Comparison of ENCODE assay signal across 13 cellular contexts in genomic region chr3:50250514-50250913, GRCh38. TPM values are rescaled to one million over a fixed set of nuclear protein-coding genes. Genes with fewer than 3 reads are reported as not detected.
DNase-seq lines count a peak whose midpoint lies in the region; ATAC-seq and TF ChIP-seq lines count a peak whose summit lies in the region.
"Had no signal": no experiment of that assay in that cellular context is flagged by ENCODE, and none has a peak within 500 bp of the region (broad histone marks: within the 10 kb centered on the region; RNA-seq: fewer than 3 reads in every experiment).

No MANE protein-coding gene starts in this region.

- H3K27ac Mint-ChIP-seq in activated naive CD4-positive, alpha-beta T cell treated with anti-CD3 and anti-CD28 coated beads for 36 hours = peak overlapping the region; percentile 66
- peak overlapping the region; percentile 52 to 57 for H3K27ac Mint-ChIP-seq in activated naive CD4-positive, alpha-beta T cell treated with anti-CD3 and anti-CD28 coated beads, Interleukin-2, amount 50 U/mL, for 72 hours

- peaks cover 8% of the 10 kb centered on the region for H3K36me3 Mint-ChIP-seq in activated naive CD4-positive, alpha-beta T cell treated with anti-CD3 and anti-CD28 coated beads for 36 hours (ENCODE audit: low read depth)
- peaks cover 0 to 10% of the 10 kb centered on the region in 2 donors for H3K36me3 Mint-ChIP-seq in activated naive CD4-positive, alpha-beta T cell treated with anti-CD3 and anti-CD28 coated beads, Interleukin-2, amount 50 U/mL, for 72 hours

- CTCF ChIA-PET in activated naive CD4-positive, alpha-beta T cell treated with anti-CD3 and anti-CD28 coated beads for 36 hours (lab: Charles Lee) = interaction anchor here (0.9 to 4.9 kb wide), 6 partner anchors 10 to 58 kb away, joined by 3 to 38 read pairs (median 4); no protein-coding TSS in a partner anchor

- no peak overlapping the region for H3K4me3 Mint-ChIP-seq in activated naive CD4-positive, alpha-beta T cell treated with anti-CD3 and anti-CD28 coated beads for 36 hours

- intact Hi-C loops in activated naive CD4-positive, alpha-beta T cell treated with anti-CD3 and anti-CD28 coated beads for 36 hours (cut with micrococcal nuclease) = no loop called here
- intact Hi-C loops in left lung (cut with DNase I) = no loop called here

- no peaks in the 10 kb centered on the region for H3K27me3 Mint-ChIP-seq in activated naive CD4-positive, alpha-beta T cell treated with anti-CD3 and anti-CD28 coated beads for 36 hours (ENCODE audit: low read depth)

- no peak for DNase-seq in activated naive CD4-positive, alpha-beta T cell treated with anti-CD3 and anti-CD28 coated beads for 36 hours
- no peak for DNase-seq in activated naive CD4-positive, alpha-beta T cell treated with Interleukin-2 at 50 U/mL for 16 hours
- DNase-seq in activated naive CD4-positive, alpha-beta T cell treated with anti-CD3 and anti-CD28 coated beads, Interleukin-2, amount 50 U/mL, for 72 hours (ENCODE audit: low spot score in 2 of 2) = no peak
- DNase-seq in left lung (no peak), thoracic aorta (ENCODE audit: low spot score) (no peak), foreskin melanocyte (no peak), T-helper 1 cell (no peak)
- DNase-seq: testis, WERI-Rb-1 had no signal

- H3K27me3 ChIP-seq in left lung (no peaks in the 10 kb centered on the region), thoracic aorta (replicated peaks; ENCODE audit: insufficient read depth) (no peaks in the 10 kb centered on the region)
- H3K27me3 ChIP-seq: brain microvascular endothelial cell, testis had no signal

- H3K27ac ChIP-seq in left lung (peak overlapping the region; percentile 33 to 98), thoracic aorta (peak overlapping the region; percentile 71 to 89)
- H3K27ac ChIP-seq: brain microvascular endothelial cell, WERI-Rb-1 had no signal

- H3K4me1 ChIP-seq in left lung (peaks cover 42 to 100% of the 10 kb centered on the region in 2 donors), thoracic aorta (ENCODE audit: control insufficient read depth in 1 of 2, low read depth in 2 of 2) (peaks cover 71 to 78% of the 10 kb centered on the region in 2 donors)

- H3K36me3 ChIP-seq in left lung (peaks cover 0 to 65% of the 10 kb centered on the region in 2 donors), thoracic aorta (peaks cover 23% of the 10 kb centered on the region)

- peaks cover 45% of the 10 kb centered on the region for H3K4me1 Mint-ChIP-seq in activated naive CD4-positive, alpha-beta T cell treated with anti-CD3 and anti-CD28 coated beads for 36 hours (ENCODE audit: low read depth)

- H3K9me3 Mint-ChIP-seq in activated naive CD4-positive, alpha-beta T cell treated with anti-CD3 and anti-CD28 coated beads for 36 hours = no peaks in the 10 kb centered on the region
- no peaks in the 10 kb centered on the region for H3K9me3 Mint-ChIP-seq in activated naive CD4-positive, alpha-beta T cell treated with anti-CD3 and anti-CD28 coated beads, Interleukin-2, amount 50 U/mL, for 72 hours

- no peak for TF ChIP-seq CTCF in left lung (IDR thresholded peaks at IDR 0.05)
- TF ChIP-seq CTCF in thoracic aorta (IDR thresholded peaks at IDR 0.05) = no peak

- H3K9me3 ChIP-seq in left lung (no peaks in the 10 kb centered on the region), thoracic aorta (no peaks in the 10 kb centered on the region)
- H3K9me3 ChIP-seq: testis had no signal

- no peak for ATAC-seq in activated naive CD4-positive, alpha-beta T cell treated with anti-CD3 and anti-CD28 coated beads, Interleukin-2, amount 50 U/mL, for 72 hours
- ATAC-seq in left lung (no peak), thoracic aorta (ENCODE audit: insufficient number of reproducible peaks, low FRiP score, low read depth) (no peak), HG02642 (IDR thresholded peaks at IDR 0.05; ENCODE audit: poor library complexity, unreplicated experiment) (no peak)
- ATAC-seq: left lobe of liver had no signal

- no peak overlapping the region for H3K4me3 ChIP-seq in left lung
- H3K4me3 ChIP-seq in thoracic aorta = no peak overlapping the region
- H3K4me3 ChIP-seq: testis had no signal

RNA-seq across cellular contexts. Expression of gene GNAI2, which starts 14.5 kb away (rescaled TPM):
- 100 to 1,000 TPM; 272 to 276 TPM for total RNA-seq in activated naive CD4-positive, alpha-beta T cell treated with anti-CD3 and anti-CD28 coated beads for 36 hours
- total RNA-seq in activated naive CD4-positive, alpha-beta T cell treated with anti-CD3 and anti-CD28 coated beads, Interleukin-2, amount 50 U/mL, for 72 hours = 100 to 1,000 TPM; 313 to 349 TPM
- total RNA-seq in left lung (100 to 1,000 TPM; 266 to 381 TPM), thoracic aorta (100 to 1,000 TPM; 183 to 337 TPM)

RNA-seq across cellular contexts. Expression of gene SEMA3B, which starts 18.4 kb away (rescaled TPM):
- total RNA-seq in activated naive CD4-positive, alpha-beta T cell treated with anti-CD3 and anti-CD28 coated beads for 36 hours = under 1 TPM; 0.33 to 0.37 TPM
- total RNA-seq in activated naive CD4-positive, alpha-beta T cell treated with anti-CD3 and anti-CD28 coated beads, Interleukin-2, amount 50 U/mL, for 72 hours = 1 to 10 TPM in 1 of 2 donors, under 1 TPM in 1; 0.77 to 4.1 TPM
- total RNA-seq in left lung = 10 to 100 TPM; 56.8 to 92.7 TPM
- 10 to 100 TPM; 53.6 to 57.2 TPM for total RNA-seq in thoracic aorta

RNA-seq across cellular contexts. Expression of gene LSMEM2, which starts 28.4 kb away (rescaled TPM):
- not detected for total RNA-seq in activated naive CD4-positive, alpha-beta T cell treated with anti-CD3 and anti-CD28 coated beads for 36 hours
- not detected for total RNA-seq in activated naive CD4-positive, alpha-beta T cell treated with anti-CD3 and anti-CD28 coated beads, Interleukin-2, amount 50 U/mL, for 72 hours
- total RNA-seq in left lung (under 1 TPM in 1 of 2 donors, not detected in 1; 0.24 TPM), thoracic aorta (not detected)
- total RNA-seq: A673, left lobe of liver had no signal

RNA-seq across cellular contexts. Expression of gene IFRD2, which starts 41.7 kb away (rescaled TPM):
- 100 to 1,000 TPM; 117 to 125 TPM for total RNA-seq in activated naive CD4-positive, alpha-beta T cell treated with anti-CD3 and anti-CD28 coated beads for 36 hours
- total RNA-seq in activated naive CD4-positive, alpha-beta T cell treated with anti-CD3 and anti-CD28 coated beads, Interleukin-2, amount 50 U/mL, for 72 hours = 100 to 1,000 TPM in 1 of 2 donors, 10 to 100 TPM in 1; 63.8 to 100 TPM
- 100 to 1,000 TPM in 1 of 2 donors, 10 to 100 TPM in 1; 55.0 to 104 TPM for total RNA-seq in left lung
- total RNA-seq in thoracic aorta = 100 to 1,000 TPM in 1 of 2 donors, 10 to 100 TPM in 1; 43.3 to 118 TPM

RNA-seq across cellular contexts. Expression of gene SLC38A3, which starts 45.4 kb away (rescaled TPM):
- total RNA-seq in activated naive CD4-positive, alpha-beta T cell treated with anti-CD3 and anti-CD28 coated beads for 36 hours = not detected
- total RNA-seq in activated naive CD4-positive, alpha-beta T cell treated with anti-CD3 and anti-CD28 coated beads, Interleukin-2, amount 50 U/mL, for 72 hours = not detected
- total RNA-seq in left lung (under 1 TPM in 1 of 2 donors, not detected in 1; 0.23 TPM), thoracic aorta (under 1 TPM in 1 of 2 donors, not detected in 1; 0.28 TPM)
- total RNA-seq: A673 had no signal

Comparison
In these comparisons a context has a peak if more than half of its experiments do, and no peak if none do; other contexts are left out.
1. RNA of gene SEMA3B, which starts 18.4 kb away (total RNA-seq): 56.8 to 92.7 TPM in left lung and 53.6 to 57.2 TPM in thoracic aorta; 0.77 to 4.1 TPM in activated naive CD4-positive, alpha-beta T cell treated with anti-CD3 and anti-CD28 coated beads, Interleukin-2, amount 50 U/mL, for 72 hours and 0.33 to 0.37 TPM in activated naive CD4-positive, alpha-beta T cell treated with anti-CD3 and anti-CD28 coated beads for 36 hours; every median in the first group is over 10 times any median in the second.